In genomic region chr4:182344968-182345367, GRCh38 we compare ENCODE assay signal across 32 cellular contexts.
"Had no signal": no experiment of that assay in that cellular context is flagged by ENCODE, and none has a peak within 500 bp of the region (broad histone marks: within the 10 kb centered on the region; RNA-seq: fewer than 3 reads in every experiment).

No MANE protein-coding gene starts in this region.

- H3K27ac ChIP-seq: neural progenitor cell, ovary, parathyroid adenoma, psoas muscle, right lobe of liver, sigmoid colon, spleen, suprapubic skin, testis, tibial artery, transverse colon, upper lobe of right lung, uterus had no signal

- H3K79me2 ChIP-seq: parathyroid adenoma had no signal

- H3K4me1 Mint-ChIP-seq: naive thymus-derived CD8-positive, alpha-beta T cell; stimulated activated memory B cell treated with anti-CD40 and anti-IgM and Interleukin-4, amounts not matched to agents 10 μg/mL and 1 μg/mL and 100 μg/mL, for 72 hours; stimulated activated naive CD8-positive, alpha-beta T cell treated with anti-CD3 and anti-CD28 coated beads, Interleukin-15, amount 100 ng/mL, for 72 hours had no signal

- H3K36me3 Mint-ChIP-seq: naive thymus-derived CD8-positive, alpha-beta T cell; natural killer cell treated with Interleukin-12 subunit alpha and Interleukin-12 subunit beta and Interleukin-15 and Interleukin-18, amount 100 ng/mL, for 72 hours; stimulated activated memory B cell treated with anti-CD40 and anti-IgM and Interleukin-4, amounts not matched to agents 10 μg/mL and 1 μg/mL and 100 μg/mL, for 72 hours had no signal

- H3K36me3 ChIP-seq: neural progenitor cell, ovary, right lobe of liver, sigmoid colon, spleen, suprapubic skin, tibial artery, transverse colon, upper lobe of right lung, uterus had no signal

- ATAC-seq: naive thymus-derived CD8-positive, alpha-beta T cell; natural killer cell treated with Interleukin-12 subunit alpha and Interleukin-12 subunit beta and Interleukin-15 and Interleukin-18, amount 100 ng/mL, for 72 hours; psoas muscle; right cardiac atrium; right lobe of liver; stimulated activated memory B cell treated with anti-CD40 and anti-IgM and Interleukin-4, amounts not matched to agents 10 μg/mL and 1 μg/mL and 100 μg/mL, for 72 hours; stimulated activated naive CD8-positive, alpha-beta T cell treated with anti-CD3 and anti-CD28 coated beads, Interleukin-15, amount 100 ng/mL, for 72 hours; stimulated activated naive CD8-positive, alpha-beta T cell treated with anti-CD3 and anti-CD28 coated beads, Interleukin-15, Interleukin-2, amounts not matched to agents 100 U/mL and 50 U/mL, for 24 hours; upper lobe of right lung had no signal

- H3K4me3 Mint-ChIP-seq: naive thymus-derived CD8-positive, alpha-beta T cell; natural killer cell treated with Interleukin-12 subunit alpha and Interleukin-12 subunit beta and Interleukin-15 and Interleukin-18, amount 100 ng/mL, for 72 hours; nephron progenitor cell; neural progenitor cell; stimulated activated memory B cell treated with anti-CD40 and anti-IgM and Interleukin-4, amounts not matched to agents 10 μg/mL and 1 μg/mL and 100 μg/mL, for 72 hours; stimulated activated naive CD8-positive, alpha-beta T cell treated with anti-CD3 and anti-CD28 coated beads, Interleukin-15, amount 100 ng/mL, for 72 hours; type B pancreatic cell had no signal

- DNase-seq: naive thymus-derived CD8-positive, alpha-beta T cell; nephron progenitor cell; occipital lobe; ovary; posterior cingulate gyrus; psoas muscle; right cardiac atrium; right lobe of liver; sigmoid colon; spleen; stimulated activated CD4-positive, alpha-beta T cell treated with anti-CD3 and anti-CD28 coated beads, Interleukin-12 subunit alpha, Interleukin-12 subunit beta, amount 100 ng/mL, for 4 hours; stimulated activated CD4-positive, alpha-beta T cell treated with anti-CD3 and anti-CD28 coated beads, Interleukin-1b, Interleukin-23, amount 100 ng/mL, for 48 hours; stimulated activated CD4-positive, alpha-beta T cell treated with anti-CD3 and anti-CD28 coated beads, Interleukin-4, amount 100 ng/mL, for 1 hour; stimulated activated CD4-positive, alpha-beta T cell treated with anti-CD3 and anti-CD28 coated beads, Interleukin-4, amount 100 ng/mL, for 4 hours; stimulated activated CD8-positive, alpha-beta memory T cell treated with anti-CD3 and anti-CD28 coated beads, Interleukin-4, amount 100 ng/mL, for 48 hours; stimulated activated naive CD4-positive, alpha-beta T cell; stimulated activated naive CD8-positive, alpha-beta T cell treated with anti-CD3 and anti-CD28 coated beads, Interleukin-15, amount 100 ng/mL, for 72 hours; stimulated activated naive CD8-positive, alpha-beta T cell treated with anti-CD3 and anti-CD28 coated beads, Interleukin-15, Interleukin-2, amounts not matched to agents 100 U/mL and 50 U/mL, for 24 hours; substantia nigra; testis; tibial artery; transverse colon; upper lobe of right lung; uterus had no signal

- H3K4me2 ChIP-seq: smooth muscle cell had no signal

- H3K4me1 ChIP-seq: parathyroid adenoma, psoas muscle, sigmoid colon, spleen, suprapubic skin, testis, tibial artery, transverse colon, upper lobe of right lung, uterus had no signal

- H3K9me3 Mint-ChIP-seq: nephron progenitor cell; neural progenitor cell; stimulated activated memory B cell treated with anti-CD40 and anti-IgM and Interleukin-4, amounts not matched to agents 10 μg/mL and 1 μg/mL and 100 μg/mL, for 72 hours; stimulated activated naive CD8-positive, alpha-beta T cell treated with anti-CD3 and anti-CD28 coated beads, Interleukin-15, amount 100 ng/mL, for 72 hours; type B pancreatic cell had no signal

- H3K27me3 ChIP-seq: neural progenitor cell, ovary, right lobe of liver, sigmoid colon, suprapubic skin, testis, tibial artery, transverse colon, upper lobe of right lung, uterus had no signal

- H3K9me3 ChIP-seq: ovary, psoas muscle, right lobe of liver, sigmoid colon, spleen, suprapubic skin, testis, tibial artery, transverse colon, upper lobe of right lung, uterus had no signal

- H3K4me3 ChIP-seq: neural progenitor cell, ovary, psoas muscle, right lobe of liver, sigmoid colon, smooth muscle cell, spleen, suprapubic skin, testis, tibial artery, transverse colon, upper lobe of right lung, uterus had no signal

- H3K27me3 Mint-ChIP-seq: progenitor cell of endocrine pancreas had no signal

- H3K27ac Mint-ChIP-seq: naive thymus-derived CD8-positive, alpha-beta T cell; natural killer cell treated with Interleukin-12 subunit alpha and Interleukin-12 subunit beta and Interleukin-15 and Interleukin-18, amount 100 ng/mL, for 72 hours; nephron progenitor cell; progenitor cell of endocrine pancreas; stimulated activated memory B cell treated with anti-CD40 and anti-IgM and Interleukin-4, amounts not matched to agents 10 μg/mL and 1 μg/mL and 100 μg/mL, for 72 hours; stimulated activated naive CD8-positive, alpha-beta T cell treated with anti-CD3 and anti-CD28 coated beads, Interleukin-15, amount 100 ng/mL, for 72 hours; type B pancreatic cell had no signal

- H2AFZ ChIP-seq: neural progenitor cell, parathyroid adenoma had no signal
